Comparison of ENCODE assay signal across 8 cellular contexts in the genomic region with DNA sequence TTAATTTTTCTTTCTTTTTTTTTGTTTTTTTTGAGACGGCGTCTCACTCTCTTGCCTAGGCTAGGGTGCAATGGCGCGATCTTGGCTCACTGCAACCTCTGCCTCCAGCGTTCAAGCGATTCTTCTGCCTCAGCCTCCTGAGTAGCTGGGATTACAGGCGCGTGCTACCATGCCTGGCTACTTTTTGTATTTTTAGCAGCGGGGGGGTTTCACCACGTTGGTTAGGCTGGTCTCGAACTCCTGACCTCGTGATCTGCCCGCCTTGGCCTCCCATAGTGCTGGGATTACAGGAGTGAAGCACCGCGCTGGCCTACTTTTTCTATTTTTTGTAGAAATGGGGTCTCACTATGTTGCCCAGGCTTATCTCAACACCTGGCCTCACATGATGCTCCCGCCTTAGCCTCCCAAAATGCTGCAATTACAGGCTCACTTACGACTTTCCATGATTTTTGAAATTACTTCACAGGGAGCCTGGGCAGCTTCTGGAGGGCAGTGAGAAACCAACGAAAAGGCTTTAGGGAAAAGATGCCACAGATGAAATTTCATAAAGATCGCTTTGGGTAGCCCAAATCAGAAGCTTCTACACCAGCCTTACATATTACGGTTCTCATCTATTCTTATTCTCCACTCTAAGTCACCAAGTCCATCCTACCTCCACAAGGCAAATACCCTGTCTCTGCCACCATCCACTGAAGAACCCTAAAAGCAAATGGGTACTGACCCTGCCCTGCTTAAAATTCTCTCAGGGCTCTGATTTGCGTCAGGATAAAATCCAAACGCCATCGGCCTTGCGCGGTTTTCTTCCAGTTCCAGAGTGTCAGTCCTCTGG. TPM values are rescaled to one million over a fixed set of nuclear protein-coding genes. Genes with fewer than 3 reads are reported as not detected.
DNase-seq lines count a peak whose midpoint lies in the region; ATAC-seq and TF ChIP-seq lines count a peak whose summit lies in the region.

No MANE protein-coding gene starts in this region.

- H3K9me3 ChIP-seq in PC-9 (ENCODE audit: insufficient read depth, low read depth) (no peaks in the 10 kb centered on the region), endocrine pancreas (ENCODE audit: control insufficient read depth, low read length) (no peaks in the 10 kb centered on the region)

- H3F3A ChIP-seq in PC-9 (ENCODE audit: insufficient read depth, low read depth): peaks cover 4% of the 10 kb centered on the region; the same call in 1 of the 2 replicates

- H3K4me3 Mint-ChIP-seq in nephron progenitor cell: peak overlapping the region; percentile 96

- peak overlapping the region; percentile 65 for H3K9ac ChIP-seq in endocrine pancreas (ENCODE audit: control insufficient read depth, insufficient read depth, low read length)

- H3K4me3 ChIP-seq in PC-9 (peak overlapping the region; percentile 68), endocrine pancreas (ENCODE audit: control insufficient read depth, insufficient read depth, low read length) (peak overlapping the region; percentile 79)

- peaks cover 10% of the 10 kb centered on the region for H3K36me3 Mint-ChIP-seq in nephron progenitor cell (ENCODE audit: low read depth)

- H3K9me3 Mint-ChIP-seq in nephron progenitor cell: no peaks in the 10 kb centered on the region

- no peak for TF ChIP-seq CTCF in PC-9 (conservative IDR thresholded peaks at IDR 0.05)
- TF ChIP-seq CTCF in nephron progenitor cell (IDR thresholded peaks at IDR 0.05): no peak

- TSS peak; percentile 84 for BruUV-seq in PC-9 (replicated peaks; lab: Mats Ljungman, UMichigan)

- peak overlapping the region; percentile 66 for H3K27ac ChIP-seq in PC-9

- peaks cover 11% of the 10 kb centered on the region; the same call in 1 of the 2 replicates for H3K4me1 ChIP-seq in PC-9 (replicated peaks; ENCODE audit: insufficient read depth)
- H3K4me1 ChIP-seq in endocrine pancreas (ENCODE audit: control insufficient read depth, insufficient read depth, low read length): no peaks in the 10 kb centered on the region

- H4K20me1 ChIP-seq in PC-9 (ENCODE audit: insufficient read depth): no peaks in the 10 kb centered on the region

- peak overlapping the region; percentile 88 for H3K4me2 ChIP-seq in PC-9

- intact Hi-C loops in PC-9 (cut with micrococcal nuclease; ENCODE audit: unreplicated experiment): no loop called here

- CTCF ChIA-PET in PC-9 (lab: Charles Lee): no interaction called here

- DNase-seq in PC-9 (no peak), nephron progenitor cell (no peak), NCI-H510A (lab: John Stamatoyannopoulos, UW) (no peak), DMS153 treated with DMSO at 0.1 percent for 48 hours (lab: John Stamatoyannopoulos, UW; ENCODE audit: unreplicated experiment) (no peak), retina (no peak), activated gamma-delta T cell treated with Interleukin-2 at 50 U/mL for 16 hours (no peak)

- H3K4me1 Mint-ChIP-seq in nephron progenitor cell: peaks cover 48% of the 10 kb centered on the region

- no peaks in the 10 kb centered on the region for H3K9me2 ChIP-seq in PC-9 (ENCODE audit: insufficient read depth)

- H3K27me3 ChIP-seq in PC-9 (ENCODE audit: insufficient read depth, low read depth): no peaks in the 10 kb centered on the region
- no peaks in the 10 kb centered on the region for H3K27me3 ChIP-seq in endocrine pancreas (ENCODE audit: control insufficient read depth, insufficient read depth, low read length)

- POLR2A ChIA-PET in PC-9 (lab: Charles Lee; ENCODE audit: unreplicated experiment): no interaction called here

- ATAC-seq in GM21717 (IDR thresholded peaks at IDR 0.05; ENCODE audit: unreplicated experiment): peak; percentile 2

- H3K36me3 ChIP-seq in PC-9 (ENCODE audit: low read depth): no peaks in the 10 kb centered on the region
- H3K36me3 ChIP-seq in endocrine pancreas (ENCODE audit: control insufficient read depth, insufficient read depth, low read length): no peaks in the 10 kb centered on the region

- H3K79me2 ChIP-seq in PC-9 (ENCODE audit: low read depth): peaks cover 19% of the 10 kb centered on the region

- peak overlapping the region; percentile 99 for H3K27ac Mint-ChIP-seq in nephron progenitor cell

- peaks cover 4% of the 10 kb centered on the region for H3K27me3 Mint-ChIP-seq in nephron progenitor cell (ENCODE audit: low read depth, poor library complexity)

- peak overlapping the region; percentile 84 for H2AFZ ChIP-seq in PC-9

RNA-seq across cellular contexts. Expression of gene RRM1, which starts 0.9 kb away (rescaled TPM):
- total RNA-seq in PC-9 (2021): 57.7 and 68.1 TPM in 2 replicates
